20 cellular contexts compared by ENCODE assay signal in genomic region chrX:111779582-111779981, GRCh38.
"Had no signal": no experiment of that assay in that cellular context is flagged by ENCODE, and none has a peak within 500 bp of the region (broad histone marks: within the 10 kb centered on the region; RNA-seq: fewer than 3 reads in every experiment).

No MANE protein-coding gene starts in this region.

- DNase-seq: activated CD4-positive, alpha-beta T cell treated with anti-CD3 and anti-CD28 coated beads, Interleukin-2, amount 10 ng/mL, durations not matched to agents 7 days and 5 days; activated CD8-positive, alpha-beta memory T cell treated with anti-CD3 and anti-CD28 coated beads for 24 hours; activated T-cell treated with anti-CD3 and anti-CD28 coated beads for 4 hours; amniotic stem cell; foreskin melanocyte; head of caudate nucleus; left lung; nucleus accumbens; sigmoid colon; stimulated activated CD4-positive, alpha-beta T cell treated with anti-CD3 and anti-CD28 coated beads, Interleukin-12 subunit alpha, Interleukin-12 subunit beta, amount 100 ng/mL, for 4 hours; stimulated activated CD4-positive, alpha-beta T cell treated with anti-CD3 and anti-CD28 coated beads, Interleukin-2, amount 100 ng/mL, for 48 hours; stimulated activated naive CD4-positive, alpha-beta T cell treated with Interleukin-2 at 50 U/mL for 16 hours; upper lobe of left lung had no signal

- H3K9me3 Mint-ChIP-seq: activated CD4-positive, alpha-beta T cell treated with anti-CD3 and anti-CD28 coated beads, Interleukin-2, amount 10 ng/mL, durations not matched to agents 7 days and 5 days; activated naive CD4-positive, alpha-beta T cell treated with anti-CD3 and anti-CD28 coated beads, Interleukin-2, amount 50 U/mL, for 24 hours; activated T-helper 2 cell treated with anti-CD3 and anti-CD28 coated beads, Interferon-gamma antibody, Interleukin-2, Interleukin-4, amounts not matched to agents 10 μg/mL and 5 μg/mL and 100 μg/mL, durations not matched to agents 14 hours and 24 hours and 36 hours; natural killer cell treated with Interleukin-12 subunit alpha and Interleukin-12 subunit beta and Interleukin-15 and Interleukin-18, amount 100 ng/mL, for 72 hours had no signal

- H3K27me3 Mint-ChIP-seq: activated CD4-positive, alpha-beta T cell treated with anti-CD3 and anti-CD28 coated beads, Interleukin-2, amount 10 ng/mL, durations not matched to agents 7 days and 5 days; activated naive CD4-positive, alpha-beta T cell treated with anti-CD3 and anti-CD28 coated beads, Interleukin-2, amount 50 U/mL, for 24 hours; brain had no signal

- H3K36me3 Mint-ChIP-seq: natural killer cell treated with Interleukin-12 subunit alpha and Interleukin-12 subunit beta and Interleukin-15 and Interleukin-18, amount 100 ng/mL, for 72 hours; WTC11 had no signal

- H3K4me3 ChIP-seq: left lung, prostate gland, sigmoid colon, upper lobe of left lung had no signal

- H3K4me1 ChIP-seq: left lung, prostate gland, sigmoid colon, upper lobe of left lung had no signal

- H3K4me1 Mint-ChIP-seq: activated CD4-positive, alpha-beta T cell treated with anti-CD3 and anti-CD28 coated beads, Interleukin-2, amount 10 ng/mL, durations not matched to agents 7 days and 5 days; activated naive CD4-positive, alpha-beta T cell treated with anti-CD3 and anti-CD28 coated beads, Interleukin-2, amount 50 U/mL, for 24 hours; brain; WTC11 had no signal

- H3K27ac Mint-ChIP-seq: activated CD4-positive, alpha-beta T cell treated with anti-CD3 and anti-CD28 coated beads, Interleukin-2, amount 10 ng/mL, durations not matched to agents 7 days and 5 days; activated naive CD4-positive, alpha-beta T cell treated with anti-CD3 and anti-CD28 coated beads, Interleukin-2, amount 50 U/mL, for 24 hours; activated T-helper 2 cell treated with anti-CD3 and anti-CD28 coated beads, Interferon-gamma antibody, Interleukin-2, Interleukin-4, amounts not matched to agents 10 μg/mL and 5 μg/mL and 100 μg/mL, durations not matched to agents 14 hours and 24 hours and 36 hours; brain; natural killer cell treated with Interleukin-12 subunit alpha and Interleukin-12 subunit beta and Interleukin-15 and Interleukin-18, amount 100 ng/mL, for 72 hours; T-helper 1 cell treated with Interleukin-12 subunit alpha and Interleukin-12 subunit beta and Interleukin-4 antibody, amounts not matched to agents 30 μg/mL and 1 μg/mL, for 36 hours; WTC11 had no signal

- H3K27me3 ChIP-seq: left lung, sigmoid colon, upper lobe of left lung had no signal

- H3K9me3 ChIP-seq: prostate gland, sigmoid colon, upper lobe of left lung had no signal

- H3K4me3 Mint-ChIP-seq: activated CD4-positive, alpha-beta T cell treated with anti-CD3 and anti-CD28 coated beads, Interleukin-2, amount 10 ng/mL, durations not matched to agents 7 days and 5 days; activated naive CD4-positive, alpha-beta T cell treated with anti-CD3 and anti-CD28 coated beads, Interleukin-2, amount 50 U/mL, for 24 hours; brain; natural killer cell treated with Interleukin-12 subunit alpha and Interleukin-12 subunit beta and Interleukin-15 and Interleukin-18, amount 100 ng/mL, for 72 hours; T-helper 1 cell treated with Interleukin-12 subunit alpha and Interleukin-12 subunit beta and Interleukin-4 antibody, amounts not matched to agents 30 μg/mL and 1 μg/mL, for 36 hours; WTC11 had no signal

- ATAC-seq: left lung; natural killer cell treated with Interleukin-12 subunit alpha and Interleukin-12 subunit beta and Interleukin-15 and Interleukin-18, amount 100 ng/mL, for 72 hours; WTC11 had no signal

- H3K36me3 ChIP-seq: left lung, prostate gland, sigmoid colon, upper lobe of left lung had no signal

- H3K27ac ChIP-seq: left lung, prostate gland, sigmoid colon, upper lobe of left lung had no signal
